ENCODE assay signal across 1 cellular context in genomic region chr22:19122752-19123492, GRCh38.
TF ChIP-seq lines count a peak whose summit lies in the region.

No MANE protein-coding gene starts in this region.

TF ChIP-seq in SK-N-SH treated with all-trans-retinoic acid at 6 μM for 48 hours, 23 proteins besides CTCF, POLR2A, EP300 and RAD21 (continued from another document):
- TF ChIP-seq GLIS3 (CRISPR knock-in tag; IDR thresholded peaks at IDR 0.05) (no peak), PPARA (CRISPR knock-in tag; IDR thresholded peaks at IDR 0.05; ENCODE audit: borderline replicate concordance) (no peak)
